8 cellular contexts compared by ENCODE assay signal in genomic region chr4:41359069-41359769, GRCh38.
A peak's percentile ranks its signal among the peaks of the same experiment; 100 is the strongest.
DNase-seq lines count a peak whose midpoint lies in the region; ATAC-seq and TF ChIP-seq lines count a peak whose summit lies in the region.

No MANE protein-coding gene starts in this region.

- WGBS in lung, 2 donors: 69 to 89% methylated on average over 14 of the region's 14 CpGs

- H3K4me3 Mint-ChIP-seq in GM23338: peak overlapping the region; percentile 70

- TF ChIP-seq CTCF in 22Rv1 (IDR thresholded peaks at IDR 0.05): peak; percentile 37
- TF ChIP-seq CTCF in GM23338 (conservative IDR thresholded peaks at IDR 0.05; ENCODE audit: low read depth in 2 of 2): peak; percentile 49 to 55
- peak; percentile 16; the same call in 1 of the 2 replicates for TF ChIP-seq CTCF in WERI-Rb-1 (IDR thresholded peaks at IDR 0.05; ENCODE audit: low read depth, low read length)
- TF ChIP-seq CTCF in lung (IDR thresholded peaks at IDR 0.05; ENCODE audit: control extremely low read depth, extremely low read depth): no peak
- TF ChIP-seq CTCF in GM13976 (IDR thresholded peaks at IDR 0.05; ENCODE audit: borderline replicate concordance, control extremely low read depth, extremely low read depth, insufficient read depth, missing control alignments): no peak

- H4K20me1 ChIP-seq in GM23338 (replicated peaks; ENCODE audit: insufficient read depth): peaks cover 7% of the 10 kb centered on the region; the same call in 1 of the 2 replicates

- peak overlapping the region; percentile 80; the same call in 1 of the 2 replicates for H2AFZ ChIP-seq in GM23338

- peaks cover 58% of the 10 kb centered on the region for H3K27me3 Mint-ChIP-seq in GM23338 (ENCODE audit: insufficient read depth, low read depth, poor library complexity)

- H3K27ac Mint-ChIP-seq in GM23338: no peak overlapping the region

- no peaks in the 10 kb centered on the region for H3K9me2 ChIP-seq in GM23338 (ENCODE audit: insufficient read depth)

- H3K9me3 Mint-ChIP-seq in GM23338: peaks cover 3% of the 10 kb centered on the region; the same call in 1 of the 3 replicates

- ATAC-seq in GM23338: peak; percentile 64
- ATAC-seq in lung (ENCODE audit: insufficient read depth, low FRiP score): peak; percentile 8
- ATAC-seq in left lobe of liver: no peak
- no peak for ATAC-seq in HG03521 (IDR thresholded peaks at IDR 0.05; ENCODE audit: unreplicated experiment)

- DNase-seq in GM23338 (ENCODE audit: low spot score): peak; percentile 85
- DNase-seq in WERI-Rb-1: peak; percentile 35
- peak; percentile 42 for DNase-seq in lung (ENCODE audit: low spot score)
- DNase-seq in mucosa of gallbladder (ENCODE audit: low spot score): no peak
- no peak for DNase-seq in left lobe of liver (ENCODE audit: low spot score)
- no peak for DNase-seq in GM13976 (ENCODE audit: low spot score)

- H3K4me2 ChIP-seq in GM23338: peak overlapping the region; percentile 85

- in situ Hi-C loops in GM13976 (cut with MboI; ENCODE audit: low sequenced_read_pairs, unreplicated experiment): no loop called here

- H3K4me1 ChIP-seq in GM23338 (ENCODE audit: insufficient read depth): peaks cover 30% of the 10 kb centered on the region
- H3K4me1 ChIP-seq in lung (ENCODE audit: control insufficient read depth in 2 of 2, insufficient read depth in 2 of 2, low read length in 2 of 2): peaks cover 5 to 7% of the 10 kb centered on the region in 2 donors

- peaks cover 35% of the 10 kb centered on the region for H3K4me1 Mint-ChIP-seq in GM23338

- H3K4me3 ChIP-seq in GM23338 (peak overlapping the region; percentile 77), WERI-Rb-1 (ENCODE audit: low read depth, low read length) (no peak overlapping the region), lung (no peak overlapping the region)

- H3K36me3 ChIP-seq in GM23338 (ENCODE audit: insufficient read depth) (no peaks in the 10 kb centered on the region), WERI-Rb-1 (no peaks in the 10 kb centered on the region), lung (ENCODE audit: control insufficient read depth in 2 of 2, insufficient read depth in 2 of 2, low read length in 2 of 2) (no peaks in the 10 kb centered on the region)

- peak overlapping the region; percentile 99 for H3K27ac ChIP-seq in 22Rv1
- no peak overlapping the region for H3K27ac ChIP-seq in GM23338 (ENCODE audit: low read depth)
- no peak overlapping the region for H3K27ac ChIP-seq in WERI-Rb-1
- peak overlapping the region; percentile 34 to 89 for H3K27ac ChIP-seq in lung (ENCODE audit: low read depth in 1 of 2, low read length in 1 of 2)

- peaks cover 9% of the 10 kb centered on the region; the same call in 1 of the 2 replicates for H3F3A ChIP-seq in GM23338 (replicated peaks; ENCODE audit: low read depth)

- no peaks in the 10 kb centered on the region for H3K36me3 Mint-ChIP-seq in GM23338 (ENCODE audit: low read depth)

- H3K9me3 ChIP-seq in WERI-Rb-1 (ENCODE audit: severe bottlenecking) (no peaks in the 10 kb centered on the region), lung (ENCODE audit: control insufficient read depth in 2 of 2, insufficient read depth in 1 of 2, low read length in 1 of 2) (no peaks in the 10 kb centered on the region)

- H3K79me2 ChIP-seq in GM23338 (replicated peaks; ENCODE audit: insufficient read depth): no peaks in the 10 kb centered on the region

- H3K27me3 ChIP-seq in GM23338 (ENCODE audit: insufficient read depth) (peaks cover 78% of the 10 kb centered on the region), WERI-Rb-1 (ENCODE audit: insufficient read depth, low read depth, severe bottlenecking) (no peaks in the 10 kb centered on the region), lung (ENCODE audit: control insufficient read depth, insufficient read depth) (no peaks in the 10 kb centered on the region)

TF ChIP-seq in GM23338, 12 proteins besides CTCF, POLR2A, EP300 and RAD21:
- TF ChIP-seq STAT1 (IDR thresholded peaks at IDR 0.05; ENCODE audit: unreplicated experiment): no peak
TF ChIP-seq in GM23338: peak in this region for 0.

Comparison
In these comparisons a context has a peak if more than half of its experiments do, and no peak if none do; other contexts are left out.
1. H3K27ac ChIP-seq: peak in 22Rv1 (single experiment) and lung (2 of 2); none in GM23338 (single experiment) and WERI-Rb-1 (single experiment).
2. CTCF ChIP-seq: peak in 22Rv1 (single experiment), GM23338 (2 of 2) and WERI-Rb-1 (single experiment); none in lung (single experiment) and GM13976 (single experiment).
3. ATAC-seq: peak in GM23338 (single experiment) and lung (single experiment); none in left lobe of liver (single experiment) and HG03521 (single experiment).
4. DNase-seq: peak in GM23338 (single experiment), WERI-Rb-1 (single experiment) and lung (single experiment); none in mucosa of gallbladder (single experiment), left lobe of liver (single experiment) and GM13976 (single experiment).